Comparison of ENCODE assay signal across 8 cellular contexts in genomic region chr19:10332965-10333757, GRCh38. TPM values are rescaled to one million over a fixed set of nuclear protein-coding genes. Genes with fewer than 3 reads are reported as not detected.
DNase-seq lines count a peak whose midpoint lies in the region; ATAC-seq and TF ChIP-seq lines count a peak whose summit lies in the region.

Gene RAVER1 (minus strand): TSS chr19:10333529. CDS start chr19:10333507, 22 bp downstream.

- peak in 2 of 11 experiments; percentile 24 to 31 for TF ChIP-seq CTCF in spleen (IDR thresholded peaks at IDR 0.05 in 8 of 11, conservative IDR thresholded peaks at IDR 0.05 in 3 of 11)

- 0 to 1% (median 1%) methylated on average over 54 to 82 of the region's 82 CpGs for WGBS in spleen, 5 donors

- peak within 1 kb of the TSS; percentile 58 to 91 (median 82) for H3K4me3 ChIP-seq in spleen

- DNase-seq in AG20443 (ENCODE audit: low spot score) (peak; percentile 99), NCI-H446 (lab: John Stamatoyannopoulos, UW) (peak; percentile 96 to 99), caudate nucleus (lab: John Stamatoyannopoulos, UW) (peak; percentile 68 to 98 (median 95)), inferior parietal cortex (ENCODE audit: extremely low spot score) (peak; percentile 95), spleen (peak; percentile 99)
- peak; percentile 93 to 96 (median 96) for DNase-seq in activated CD4-positive, CD25-positive, alpha-beta regulatory T cell (lab: John Stamatoyannopoulos, UW)

- peak within 1 kb of the TSS; percentile 82 for H3K27ac ChIP-seq in caudate nucleus (ENCODE audit: low read depth, low read length)
- peak within 1 kb of the TSS; percentile 87 to 95 (median 92) for H3K27ac ChIP-seq in spleen

- ATAC-seq in GM19043 (IDR thresholded peaks at IDR 0.05; ENCODE audit: low read depth, unreplicated experiment), result peak; percentile 88
- ATAC-seq in HG03354 (IDR thresholded peaks at IDR 0.05; ENCODE audit: poor library complexity, severe bottlenecking, unreplicated experiment), result peak; percentile 84

- peaks cover 0 to 66% (median 40%) of the 10 kb centered on the region in 6 donors for H3K36me3 ChIP-seq in spleen

- intact Hi-C loops in spleen (cut with DNase I; ENCODE audit: low total_unique reads), result loop anchor here (10.0 kb wide), 1 partner anchor 58 kb away; the partner anchor contains the start of gene ICAM1

- no peaks in the 10 kb centered on the region for H3K9me3 ChIP-seq in spleen

- peak in 1 of 3 donors; percentile 11 for TF ChIP-seq POLR2A in spleen (IDR thresholded peaks at IDR 0.05)

- H3K4me1 ChIP-seq in spleen, result peaks cover 12 to 74% (median 42%) of the 10 kb centered on the region in 6 donors

- H3K27me3 ChIP-seq in spleen (replicated peaks in 1 of 7), result no peaks in the 10 kb centered on the region

RNA-seq across cellular contexts. Expression of gene RAVER1, which starts in this region (rescaled TPM):
- total RNA-seq in spleen, result 10 to 100 TPM; 33.1 to 45.1 (median 40.3) TPM
- polyA plus RNA-seq in spleen, result 10 to 100 TPM in 1 of 3 donors, 1 to 10 TPM in 2; 4.8 to 18.8 (median 5.8) TPM

Comparison
In these comparisons a context has a peak if more than half of its experiments do, and no peak if none do; other contexts are left out.
1. Peak in every context shown above with its lines: DNase-seq, ATAC-seq, H3K4me3 ChIP-seq and H3K27ac ChIP-seq.